ENCODE assay signal across 17 cellular contexts in genomic region chr1:209723265-209723664, GRCh38. TPM values are rescaled to one million over a fixed set of nuclear protein-coding genes. Genes with fewer than 3 reads are reported as not detected.
"Had no signal": no experiment of that assay in that cellular context is flagged by ENCODE, and none has a peak within 500 bp of the region (broad histone marks: within the 10 kb centered on the region; RNA-seq: fewer than 3 reads in every experiment).

No MANE protein-coding gene starts in this region.

- H3K27me3 Mint-ChIP-seq: memory B cell had no signal

- H3K4me1 Mint-ChIP-seq: natural killer cell had no signal

- DNase-seq: anterior cingulate cortex, cortex of kidney, heart left ventricle, kidney glomerular epithelial cell, left ventricle myocardium superior, mucosa of descending colon, natural killer cell, ovary, psoas muscle, right cardiac atrium, SW 1271, upper lobe of right lung had no signal

- H3K4me3 Mint-ChIP-seq: memory B cell; natural killer cell; T-helper 2 cell treated with Interferon-gamma antibody and Interleukin-4, amounts not matched to agents 5 μg/mL and 100 μg/mL, for 36 hours had no signal

- H3K4me3 ChIP-seq: gastroesophageal sphincter, heart left ventricle, mucosa of descending colon, ovary, psoas muscle, skin epidermis, upper lobe of right lung had no signal

- H3K36me3 Mint-ChIP-seq: memory B cell, natural killer cell had no signal

- H3K9me3 Mint-ChIP-seq: natural killer cell; T-helper 2 cell treated with Interferon-gamma antibody and Interleukin-4, amounts not matched to agents 5 μg/mL and 100 μg/mL, for 36 hours had no signal

- H3K27ac Mint-ChIP-seq: memory B cell, natural killer cell had no signal

- ATAC-seq: gastroesophageal sphincter, heart left ventricle, left ventricle myocardium superior, mucosa of descending colon, natural killer cell, psoas muscle, right cardiac atrium, upper lobe of right lung had no signal

RNA-seq across cellular contexts. Expression of gene HSD11B1, which starts 18.6 kb away (rescaled TPM):
- total RNA-seq: natural killer cell, SK-MEL-5 had no signal
